1 cellular context compared by ENCODE assay signal in genomic region chr14:105123981-105124836, GRCh38.
TF ChIP-seq lines count a peak whose summit lies in the region.

No MANE protein-coding gene starts in this region.

TF ChIP-seq in HepG2, 621 proteins besides CTCF, POLR2A, EP300 and RAD21:
- TF ChIP-seq THAP9 (CRISPR knock-in tag; IDR thresholded peaks at IDR 0.05; ENCODE audit: borderline replicate concordance): no peak
